Comparison of ENCODE assay signal across 11 cellular contexts in genomic region chr9:74499770-74500583, GRCh38. TPM values are rescaled to one million over a fixed set of nuclear protein-coding genes. Genes with fewer than 3 reads are reported as not detected.
A peak's percentile ranks its signal among the peaks of the same experiment; 100 is the strongest.
DNase-seq lines count a peak whose midpoint lies in the region; ATAC-seq and TF ChIP-seq lines count a peak whose summit lies in the region.
"Had no signal": no experiment of that assay in that cellular context is flagged by ENCODE, and none has a peak within 500 bp of the region (broad histone marks: within the 10 kb centered on the region; RNA-seq: fewer than 3 reads in every experiment).

No MANE protein-coding gene starts in this region.

- peaks cover 25 to 41% (median 36%) of the 10 kb centered on the region in 3 donors for H3K4me1 Mint-ChIP-seq in CD8-positive, alpha-beta memory T cell
- peaks cover 36% of the 10 kb centered on the region for H3K4me1 Mint-ChIP-seq in activated B cell treated with CpG ODN at 0.5 μM for 24 hours

- no peak overlapping the region for H3K27ac ChIP-seq in CD8-positive, alpha-beta memory T cell (ENCODE audit: low read depth, low read length)
- H3K27ac ChIP-seq in trophoblast cell (ENCODE audit: low read depth, low read length) = no peak overlapping the region
- H3K27ac ChIP-seq: body of pancreas had no signal

- no peaks in the 10 kb centered on the region for H3K9me3 ChIP-seq in CD8-positive, alpha-beta memory T cell (ENCODE audit: low read length)
- H3K9me3 ChIP-seq in trophoblast cell (ENCODE audit: insufficient read depth, low read depth, low read length) = peaks cover 2% of the 10 kb centered on the region
- H3K9me3 ChIP-seq: body of pancreas had no signal

- WGBS in trophoblast cell (ENCODE audit: extremely low coverage, insufficient coverage, insufficient read length) = no CpG with 5 or more reads among the region's 32 CpGs

- no peak for DNase-seq in CD8-positive, alpha-beta memory T cell
- DNase-seq in activated B cell treated with CpG ODN at 0.5 μM for 24 hours = no peak
- no peak for DNase-seq in fibroblast of pulmonary artery (ENCODE audit: low read depth)
- no peak for DNase-seq in trophoblast cell
- DNase-seq in SIG-M5 (lab: John Stamatoyannopoulos, UW) = no peak
- DNase-seq: SHP77 had no signal

- H2BK5ac ChIP-seq in trophoblast cell (ENCODE audit: low read depth, low read length, poor library complexity) = no peak overlapping the region

- no peak overlapping the region for H3K18ac ChIP-seq in trophoblast cell (ENCODE audit: low read length)

- no peaks in the 10 kb centered on the region for H3K36me3 ChIP-seq in CD8-positive, alpha-beta memory T cell (ENCODE audit: insufficient read depth, low read length)
- no peaks in the 10 kb centered on the region for H3K36me3 ChIP-seq in trophoblast cell (ENCODE audit: control insufficient read depth in 1 of 2, insufficient read depth in 2 of 2, low read length in 2 of 2)

- no peak overlapping the region for H3K14ac ChIP-seq in trophoblast cell (ENCODE audit: low read length)

- TF ChIP-seq CTCF in activated B cell treated with CpG ODN at 0.5 μM for 24 hours (IDR thresholded peaks at IDR 0.05) = no peak
- TF ChIP-seq CTCF in fibroblast of pulmonary artery (IDR thresholded peaks at IDR 0.05; ENCODE audit: low read length, missing control alignments) = no peak

- H2AK5ac ChIP-seq in trophoblast cell (ENCODE audit: low read length) = no peak overlapping the region

- H3K9me3 Mint-ChIP-seq in CD8-positive, alpha-beta memory T cell = peaks cover 0 to 1% (median 0%) of the 10 kb centered on the region in 5 donors
- H3K9me3 Mint-ChIP-seq in activated B cell treated with CpG ODN at 0.5 μM for 24 hours = no peaks in the 10 kb centered on the region

- H3K27me3 Mint-ChIP-seq in CD8-positive, alpha-beta memory T cell = peaks cover 37 to 56% of the 10 kb centered on the region in 2 donors
- H3K27me3 Mint-ChIP-seq in activated B cell treated with CpG ODN at 0.5 μM for 24 hours = peaks cover 49% of the 10 kb centered on the region

- H3K27ac Mint-ChIP-seq in CD8-positive, alpha-beta memory T cell = no peak overlapping the region
- H3K27ac Mint-ChIP-seq in activated B cell treated with CpG ODN at 0.5 μM for 24 hours = no peak overlapping the region

- H3K4me3 Mint-ChIP-seq in CD8-positive, alpha-beta memory T cell = peak overlapping the region; percentile 73 to 96 (median 84)
- H3K4me3 Mint-ChIP-seq in activated B cell treated with CpG ODN at 0.5 μM for 24 hours = peak overlapping the region; percentile 57

- H3K27me3 ChIP-seq in CD8-positive, alpha-beta memory T cell (ENCODE audit: insufficient read depth, low read length, poor library complexity, severe bottlenecking) = peaks cover 22% of the 10 kb centered on the region
- H3K27me3 ChIP-seq in trophoblast cell (ENCODE audit: insufficient read depth, low read length) = peaks cover 40% of the 10 kb centered on the region

- CTCF ChIA-PET in CD8-positive, alpha-beta memory T cell (lab: Charles Lee) = no interaction called here
- CTCF ChIA-PET in activated B cell treated with CpG ODN at 0.5 μM for 24 hours (lab: Charles Lee) = no interaction called here

- H3K4me3 ChIP-seq in CD8-positive, alpha-beta memory T cell (ENCODE audit: low read length) = no peak overlapping the region
- H3K4me3 ChIP-seq in fibroblast of pulmonary artery (replicated peaks; ENCODE audit: low read depth, low read length) = peak overlapping the region; percentile 70
- H3K4me3 ChIP-seq in trophoblast cell (ENCODE audit: low read depth, low read length) = no peak overlapping the region
- H3K4me3 ChIP-seq: body of pancreas had no signal

- no peak overlapping the region for H3K4ac ChIP-seq in trophoblast cell (ENCODE audit: low read depth, low read length)

- no peak overlapping the region for H4K8ac ChIP-seq in trophoblast cell (ENCODE audit: low read depth, low read length)

- H3K4me1 ChIP-seq in CD8-positive, alpha-beta memory T cell (ENCODE audit: insufficient read depth, low read length) = peaks cover 3% of the 10 kb centered on the region
- H3K4me1 ChIP-seq in trophoblast cell (ENCODE audit: control insufficient read depth in 1 of 2, insufficient read depth in 2 of 2, low read length in 2 of 2) = peaks cover 11 to 23% of the 10 kb centered on the region in 2 experiments

- H3K4me2 ChIP-seq in trophoblast cell (ENCODE audit: low read length) = peak overlapping the region; percentile 26

- H2AFZ ChIP-seq in trophoblast cell (ENCODE audit: insufficient read depth, low read length, poor library complexity) = no peak overlapping the region

- H2BK12ac ChIP-seq in trophoblast cell (ENCODE audit: low read length) = no peak overlapping the region

- no peak overlapping the region for H4K91ac ChIP-seq in trophoblast cell (ENCODE audit: low read depth, low read length)

- no peaks in the 10 kb centered on the region for H3K79me1 ChIP-seq in trophoblast cell (ENCODE audit: low read length)

- H3K79me2 ChIP-seq in trophoblast cell (ENCODE audit: control insufficient read depth, insufficient read depth, low read length, poor library complexity) = no peaks in the 10 kb centered on the region

- no peak overlapping the region for H3K9ac ChIP-seq in trophoblast cell (ENCODE audit: low read length)

- ATAC-seq in activated B cell treated with CpG ODN at 0.5 μM for 24 hours (ENCODE audit: low read depth) (no peak), HG02588 (IDR thresholded peaks at IDR 0.05; ENCODE audit: unreplicated experiment) (no peak), HG03442 (IDR thresholded peaks at IDR 0.05; ENCODE audit: unreplicated experiment) (no peak), GM21515 (IDR thresholded peaks at IDR 0.05; ENCODE audit: unreplicated experiment) (no peak)
- ATAC-seq: body of pancreas had no signal

- peaks cover 0 to 4% (median 0%) of the 10 kb centered on the region in 3 donors for H3K36me3 Mint-ChIP-seq in CD8-positive, alpha-beta memory T cell
- peaks cover 6% of the 10 kb centered on the region for H3K36me3 Mint-ChIP-seq in activated B cell treated with CpG ODN at 0.5 μM for 24 hours (ENCODE audit: low read depth)

- POLR2A ChIA-PET in CD8-positive, alpha-beta memory T cell (lab: Charles Lee) = no interaction called here
- POLR2A ChIA-PET in activated B cell treated with CpG ODN at 0.5 μM for 24 hours (lab: Charles Lee) = no interaction called here

- H3K23ac ChIP-seq in trophoblast cell (ENCODE audit: low read length) = no peak overlapping the region

- no peak overlapping the region for H4K12ac ChIP-seq in trophoblast cell (ENCODE audit: low read depth, low read length)

- no peak overlapping the region for H2BK120ac ChIP-seq in trophoblast cell (ENCODE audit: insufficient read depth, low read length, poor library complexity)

- intact Hi-C loops in activated B cell treated with CpG ODN at 0.5 μM for 24 hours (cut with micrococcal nuclease) = loop anchor here (5.0 kb wide), 1 partner anchor 587 kb away; the partner anchor contains the start of genes NMRK1 and OSTF1

RNA-seq across cellular contexts. Expression of gene RORB, which starts 2.8 kb away (rescaled TPM):
- total RNA-seq in CD8-positive, alpha-beta memory T cell = not detected
- polyA plus RNA-seq in CD8-positive, alpha-beta memory T cell = 0.05 TPM
- total RNA-seq in activated B cell treated with CpG ODN at 0.5 μM for 24 hours = not detected in 2 replicates
- 0.05 and 0.14 TPM in 2 replicates for polyA plus RNA-seq in trophoblast cell (2013)
- total RNA-seq: G401 had no signal
